20 cellular contexts compared by ENCODE assay signal in genomic region chr9:34450644-34451043, GRCh38. TPM values are rescaled to one million over a fixed set of nuclear protein-coding genes. Genes with fewer than 3 reads are reported as not detected.
A peak's percentile ranks its signal among the peaks of the same experiment; 100 is the strongest.
DNase-seq lines count a peak whose midpoint lies in the region; ATAC-seq, FAIRE-seq and TF ChIP-seq lines count a peak whose summit lies in the region.
"Had no signal": no experiment of that assay in that cellular context is flagged by ENCODE, and none has a peak within 500 bp of the region (broad histone marks: within the 10 kb centered on the region; RNA-seq: fewer than 3 reads in every experiment).

No MANE protein-coding gene starts in this region.

- peak; percentile 31 for FAIRE-seq in endothelial cell of umbilical vein (lab: Jason Lieb, UNC)
- FAIRE-seq: A549, D721Med, GM12892 had no signal

- H3K27ac Mint-ChIP-seq in natural killer cell treated with Interleukin-12 subunit alpha and Interleukin-12 subunit beta and Interleukin-15 and Interleukin-18, amount 100 ng/mL, for 72 hours, result peak overlapping the region in 1 of 2 donors; percentile 22
- H3K27ac Mint-ChIP-seq in natural killer cell, result no peak overlapping the region
- H3K27ac Mint-ChIP-seq: HFFc6 had no signal

- DNase-seq in natural killer cell treated with Interleukin-12 subunit alpha and Interleukin-12 subunit beta and Interleukin-15 and Interleukin-18, amount 100 ng/mL, for 72 hours (ENCODE audit: low spot score), result no peak
- DNase-seq in natural killer cell (no peak), endothelial cell of umbilical vein (ENCODE audit: low read depth, low spot score) (no peak), psoas muscle (no peak), COLO829 (ENCODE audit: low spot score) (no peak), SIG-M5 (lab: John Stamatoyannopoulos, UW) (no peak)
- DNase-seq: BE2C; CD4-positive, alpha-beta memory T cell; COR-L47; DMS153; DND-41; GDM1; HCEC 1CT; HFFc6 had no signal

- CTCF ChIA-PET in endothelial cell of umbilical vein (lab: Charles Lee), result interaction anchor here (1.1 to 2.5 kb wide), 6 partner anchors 10 to 141 kb away, joined by 4 to 12 read pairs (median 6); no protein-coding TSS in a partner anchor

- H3K4me1 ChIP-seq in endothelial cell of umbilical vein (ENCODE audit: control insufficient read depth, extremely low read depth, insufficient read depth, low read length) (peaks cover 12% of the 10 kb centered on the region), psoas muscle (peaks cover 81% of the 10 kb centered on the region)

- no peak overlapping the region for H3K4me3 ChIP-seq in endothelial cell of umbilical vein (replicated peaks in 1 of 3; ENCODE audit: insufficient read depth in 1 of 3, low read depth in 1 of 3, low read length in 3 of 3)
- no peak overlapping the region for H3K4me3 ChIP-seq in psoas muscle
- H3K4me3 ChIP-seq: A549 had no signal

- peaks cover 30 to 36% of the 10 kb centered on the region in 2 donors for H3K4me1 Mint-ChIP-seq in natural killer cell treated with Interleukin-12 subunit alpha and Interleukin-12 subunit beta and Interleukin-15 and Interleukin-18, amount 100 ng/mL, for 72 hours (ENCODE audit: low read depth in 2 of 2)
- H3K4me1 Mint-ChIP-seq in natural killer cell, result peaks cover 17 to 32% of the 10 kb centered on the region in 2 donors

- H4K20me1 ChIP-seq in endothelial cell of umbilical vein (replicated peaks; ENCODE audit: control insufficient read depth, extremely low read depth, insufficient read depth, low read length), result peaks cover 3% of the 10 kb centered on the region

- H3K27ac ChIP-seq in endothelial cell of umbilical vein (ENCODE audit: insufficient read depth, low read depth, low read length) (no peak overlapping the region), psoas muscle (peak overlapping the region; percentile 46)
- H3K27ac ChIP-seq: A549, C4-2B had no signal

- H3K36me3 ChIP-seq in endothelial cell of umbilical vein (ENCODE audit: control insufficient read depth in 2 of 2, extremely low read depth in 1 of 2, insufficient read depth in 2 of 2, low read length in 2 of 2), result no peaks in the 10 kb centered on the region
- no peaks in the 10 kb centered on the region for H3K36me3 ChIP-seq in psoas muscle (ENCODE audit: insufficient read depth in 1 of 2, low read depth in 1 of 2)

- H3K4me3 Mint-ChIP-seq in natural killer cell treated with Interleukin-12 subunit alpha and Interleukin-12 subunit beta and Interleukin-15 and Interleukin-18, amount 100 ng/mL, for 72 hours, result peak overlapping the region; percentile 65
- H3K4me3 Mint-ChIP-seq in natural killer cell, result no peak overlapping the region
- H3K4me3 Mint-ChIP-seq: CD4-positive, alpha-beta memory T cell; HFFc6 had no signal

- no peak overlapping the region for H3K9ac ChIP-seq in endothelial cell of umbilical vein (replicated peaks; ENCODE audit: extremely low read depth, insufficient read depth, low read length)

- H3K9me1 ChIP-seq in endothelial cell of umbilical vein (replicated peaks; ENCODE audit: control insufficient read depth, extremely low read depth, insufficient read depth, low read length), result no peaks in the 10 kb centered on the region

- H3K27me3 ChIP-seq in endothelial cell of umbilical vein (ENCODE audit: control insufficient read depth in 2 of 2, insufficient read depth in 2 of 2, low read length in 2 of 2) (no peaks in the 10 kb centered on the region), psoas muscle (ENCODE audit: insufficient read depth in 3 of 3, low read length in 2 of 3) (no peaks in the 10 kb centered on the region)
- H3K27me3 ChIP-seq: BE2C had no signal

- no peaks in the 10 kb centered on the region for H3K27me3 Mint-ChIP-seq in natural killer cell treated with Interleukin-12 subunit alpha and Interleukin-12 subunit beta and Interleukin-15 and Interleukin-18, amount 100 ng/mL, for 72 hours
- no peaks in the 10 kb centered on the region for H3K27me3 Mint-ChIP-seq in natural killer cell (ENCODE audit: low read depth in 2 of 2)
- H3K27me3 Mint-ChIP-seq: CD4-positive, alpha-beta memory T cell had no signal

- no peaks in the 10 kb centered on the region for H3K36me3 Mint-ChIP-seq in natural killer cell treated with Interleukin-12 subunit alpha and Interleukin-12 subunit beta and Interleukin-15 and Interleukin-18, amount 100 ng/mL, for 72 hours
- H3K36me3 Mint-ChIP-seq in natural killer cell, result no peaks in the 10 kb centered on the region

- H3K9me3 Mint-ChIP-seq in natural killer cell treated with Interleukin-12 subunit alpha and Interleukin-12 subunit beta and Interleukin-15 and Interleukin-18, amount 100 ng/mL, for 72 hours, result no peaks in the 10 kb centered on the region
- no peaks in the 10 kb centered on the region for H3K9me3 Mint-ChIP-seq in natural killer cell
- H3K9me3 Mint-ChIP-seq: CD4-positive, alpha-beta memory T cell; HFFc6 had no signal

- H3K79me2 ChIP-seq in endothelial cell of umbilical vein (ENCODE audit: control insufficient read depth, insufficient read depth, low read length), result peaks cover 46% of the 10 kb centered on the region

- H2AFZ ChIP-seq in endothelial cell of umbilical vein (ENCODE audit: low read depth, low read length), result no peak overlapping the region

- WGBS in psoas muscle, 3 donors, result 63 to 67% (median 64%) methylated on average over 10 of the region's 10 CpGs

- intact Hi-C loops in natural killer cell (cut with micrococcal nuclease) (no loop called here), endothelial cell of umbilical vein (cut with micrococcal nuclease) (no loop called here), psoas muscle (cut with DNase I) (loop anchor here in 1 of 2 donors (5.0 kb wide), 1 partner anchor 38 kb away; no protein-coding TSS in a partner anchor)

- POLR2A ChIA-PET in endothelial cell of umbilical vein (lab: Charles Lee), result no interaction called here

- TF ChIP-seq POLR2A in endothelial cell of umbilical vein (IDR thresholded peaks at IDR 0.05; ENCODE audit: low read depth, low read length), result no peak

- no peak for TF ChIP-seq CTCF in natural killer cell (IDR thresholded peaks at IDR 0.05)
- no peak for TF ChIP-seq CTCF in endothelial cell of umbilical vein (IDR thresholded peaks at IDR 0.05; ENCODE audit: extremely low read depth in 1 of 2, insufficient read depth in 1 of 2, low read depth in 1 of 2, low read length in 2 of 2)
- TF ChIP-seq CTCF in psoas muscle (IDR thresholded peaks at IDR 0.05), result no peak

- no peak overlapping the region for H3K4me2 ChIP-seq in endothelial cell of umbilical vein (ENCODE audit: insufficient read depth, low read length)
- H3K4me2 ChIP-seq: A549 had no signal

- dilution Hi-C loops in endothelial cell of umbilical vein (cut with MboI; ENCODE audit: extremely low pct_ligation_motif_present, low sequenced_read_pairs), result no loop called here

- no TSS peak for BruUV-seq in endothelial cell of umbilical vein (replicated peaks; lab: Mats Ljungman, UMichigan)

- no peak for ATAC-seq in natural killer cell treated with Interleukin-12 subunit alpha and Interleukin-12 subunit beta and Interleukin-15 and Interleukin-18, amount 100 ng/mL, for 72 hours
- no peak for ATAC-seq in natural killer cell
- no peak for ATAC-seq in psoas muscle
- no peak for ATAC-seq in HG02588 (IDR thresholded peaks at IDR 0.05; ENCODE audit: unreplicated experiment)
- ATAC-seq: A549 had no signal

- H3K9me3 ChIP-seq in endothelial cell of umbilical vein (replicated peaks; ENCODE audit: control insufficient read depth, insufficient read depth, low read length), result no peaks in the 10 kb centered on the region
- no peaks in the 10 kb centered on the region for H3K9me3 ChIP-seq in psoas muscle
- H3K9me3 ChIP-seq: A549, BE2C had no signal

TF ChIP-seq in endothelial cell of umbilical vein, 7 proteins besides CTCF, POLR2A, EP300 and RAD21 (continues in another document):
- TF ChIP-seq FOS (IDR thresholded peaks at IDR 0.05; ENCODE audit: borderline replicate concordance, insufficient read depth, low read length) (no peak), MYC (IDR thresholded peaks at IDR 0.05; ENCODE audit: low read depth, low read length) (no peak), POLR2AphosphoS5 (IDR thresholded peaks at IDR 0.05; ENCODE audit: insufficient read depth, low read depth, low read length) (no peak), EZH2 (IDR thresholded peaks at IDR 0.05; ENCODE audit: borderline replicate concordance, low read depth, low read length, severe bottlenecking) (no peak), MAX (IDR thresholded peaks at IDR 0.05; ENCODE audit: insufficient read depth, insufficient read length) (no peak), GATA2 (IDR thresholded peaks at IDR 0.05; ENCODE audit: insufficient read depth, insufficient read length, low read depth, low read length) (no peak)

RNA-seq across cellular contexts. Expression of gene FAM219A, which starts 7.7 kb away (rescaled TPM):
- 10 to 100 TPM; 21.4 to 23.5 TPM for total RNA-seq in natural killer cell treated with Interleukin-12 subunit alpha and Interleukin-12 subunit beta and Interleukin-15 and Interleukin-18, amount 100 ng/mL, for 72 hours
- 10 to 100 TPM; 18.9 to 20.6 (median 19.2) TPM for total RNA-seq in natural killer cell
- total RNA-seq in endothelial cell of umbilical vein, result 35.7 and 39.5 TPM in 2 replicates
- polyA plus RNA-seq in endothelial cell of umbilical vein, result 18.1 and 20.0 TPM in 2 replicates
- 17.5 and 17.8 TPM in 2 replicates for polyA plus RNA-seq in endothelial cell of umbilical vein (2011; cell fraction: cytosol; rRNA removed)
- 39.3 and 45.0 TPM in 2 replicates for polyA plus RNA-seq in endothelial cell of umbilical vein (2011; cell fraction: nucleus; rRNA removed)
- polyA plus RNA-seq in endothelial cell of umbilical vein (2012), result 27.7 and 28.1 TPM in 2 replicates
- polyA minus RNA-seq in endothelial cell of umbilical vein, result 18.5 and 19.2 TPM in 2 replicates
- polyA minus RNA-seq in endothelial cell of umbilical vein (2011; cell fraction: cytosol; rRNA and poly(A)+ RNA removed), result 2.0 TPM
- polyA minus RNA-seq in endothelial cell of umbilical vein (2011; cell fraction: nucleus; rRNA and poly(A)+ RNA removed), result 10.0 and 11.0 TPM in 2 replicates
- total RNA-seq in psoas muscle, result 10 to 100 TPM; 34.5 to 84.0 (median 38.5) TPM
- polyA plus RNA-seq in psoas muscle, result 10 to 100 TPM; 25.4 to 99.4 (median 27.3) TPM

RNA-seq across cellular contexts. Expression of gene DNAI1, which starts 8.0 kb away (rescaled TPM):
- total RNA-seq in natural killer cell treated with Interleukin-12 subunit alpha and Interleukin-12 subunit beta and Interleukin-15 and Interleukin-18, amount 100 ng/mL, for 72 hours, result not detected
- total RNA-seq in natural killer cell (not detected), endothelial cell of umbilical vein (not detected in 2 replicates), psoas muscle (under 1 TPM in 1 of 4 donors, not detected in 3; 0.19 TPM)
- polyA plus RNA-seq in endothelial cell of umbilical vein (not detected in 2 replicates), psoas muscle (under 1 TPM; 0.04 to 0.70 (median 0.34) TPM)
- not detected in 2 replicates for polyA plus RNA-seq in endothelial cell of umbilical vein (2011; cell fraction: cytosol; rRNA removed)
- polyA plus RNA-seq in endothelial cell of umbilical vein (2011; cell fraction: nucleus; rRNA removed), result not detected in 2 replicates
- polyA plus RNA-seq in endothelial cell of umbilical vein (2012), result not detected in 2 replicates
- polyA minus RNA-seq in endothelial cell of umbilical vein, result not detected in 2 replicates
- not detected for polyA minus RNA-seq in endothelial cell of umbilical vein (2011; cell fraction: cytosol; rRNA and poly(A)+ RNA removed)
- not detected in 2 replicates for polyA minus RNA-seq in endothelial cell of umbilical vein (2011; cell fraction: nucleus; rRNA and poly(A)+ RNA removed)
- total RNA-seq: CD4-positive, alpha-beta memory T cell; HFFc6 had no signal
- polyA plus RNA-seq: AG04450; CD4-positive, alpha-beta memory T cell had no signal
